In genomic region chr13:41006296-41006695, GRCh38 we compare ENCODE assay signal across 13 cellular contexts. TPM values are rescaled to one million over a fixed set of nuclear protein-coding genes. Genes with fewer than 3 reads are reported as not detected.
DNase-seq lines count a peak whose midpoint lies in the region; ATAC-seq, FAIRE-seq and TF ChIP-seq lines count a peak whose summit lies in the region.
"Had no signal": no experiment of that assay in that cellular context is flagged by ENCODE, and none has a peak within 500 bp of the region (broad histone marks: within the 10 kb centered on the region; RNA-seq: fewer than 3 reads in every experiment).

No MANE protein-coding gene starts in this region.

- TF ChIP-seq RAD21 in K562 (CRISPR knock-in tag; conservative IDR thresholded peaks at IDR 0.05 in 1 of 2, IDR thresholded peaks at IDR 0.05 in 1 of 2) = no peak

- peak overlapping the region; percentile 50 for H3K4me3 ChIP-seq in NB4 (ENCODE audit: low read depth, low read length)
- no peak overlapping the region for H3K4me3 ChIP-seq in K562
- H3K4me3 ChIP-seq: neural progenitor cell had no signal

- ATAC-seq in K562 (peak; percentile 71), HG03175 (IDR thresholded peaks at IDR 0.05; ENCODE audit: unreplicated experiment) (no peak), GM21367 (IDR thresholded peaks at IDR 0.05; ENCODE audit: unreplicated experiment) (no peak)
- ATAC-seq in stimulated activated effector memory CD8-positive, alpha-beta T cell treated with anti-CD3 and anti-CD28 coated beads, Interleukin-12 subunit alpha, Interleukin-12 subunit beta, amount 100 ng/mL, for 72 hours = no peak

- no peak overlapping the region for H2AFZ ChIP-seq in K562 (ENCODE audit: low read depth, low read length)
- H2AFZ ChIP-seq: neural progenitor cell had no signal

- H3K36me3 Mint-ChIP-seq in activated T-cell treated with anti-CD3 and anti-CD28 coated beads, Interleukin-2, amount 50 U/mL, for 24 hours (ENCODE audit: low read depth) = peaks cover 33% of the 10 kb centered on the region
- peaks cover 32% of the 10 kb centered on the region for H3K36me3 Mint-ChIP-seq in stimulated activated effector memory CD8-positive, alpha-beta T cell treated with anti-CD3 and anti-CD28 coated beads, Interleukin-12 subunit alpha, Interleukin-12 subunit beta, amount 100 ng/mL, for 72 hours
- H3K36me3 Mint-ChIP-seq: neural progenitor cell had no signal

- peaks cover 23% of the 10 kb centered on the region; the same call in 2 of the 3 replicates for H3K36me3 ChIP-seq in K562 (ENCODE audit: control insufficient read depth, insufficient read depth, low read length)
- H3K36me3 ChIP-seq: neural progenitor cell had no signal

- intact Hi-C loops in K562 (cut with micrococcal nuclease) = no loop called here

- H3K79me2 ChIP-seq in K562 (ENCODE audit: control insufficient read depth, insufficient read depth, low read length) = peaks cover 100% of the 10 kb centered on the region

- CTCF ChIA-PET in K562 (lab: Yijun Ruan, JAX; ENCODE audit: low intra/inter-chr PET ratio) = no interaction called here

- H3K4me2 ChIP-seq in K562 (ENCODE audit: insufficient read depth, low read length) = peak overlapping the region; percentile 68

- 0% methylated on average over 3 of the region's 3 CpGs for WGBS in K562 (ENCODE audit: insufficient coverage, low coverage, missing lambda C conversion rate)

- TF ChIP-seq CTCF in NB4 (IDR thresholded peaks at IDR 0.05; ENCODE audit: low read depth, low read length) (no peak), K562 (IDR thresholded peaks at IDR 0.05 in 2 of 3, conservative IDR thresholded peaks at IDR 0.05 in 1 of 3; ENCODE audit: insufficient read depth in 2 of 3, low read depth in 1 of 3, low read length in 3 of 3) (no peak)

- peak overlapping the region; percentile 71 for H3K27ac ChIP-seq in K562 (ENCODE audit: extremely low read depth, low read depth, low read length)
- H3K27ac ChIP-seq: neural progenitor cell had no signal

- in situ Hi-C loops in K562 (cut with MboI) = no loop called here

- H4K20me1 ChIP-seq in K562 (replicated peaks; ENCODE audit: control insufficient read depth, insufficient read depth, low read length) = no peaks in the 10 kb centered on the region

- peak overlapping the region; percentile 95 for H3K27ac Mint-ChIP-seq in activated T-cell treated with anti-CD3 and anti-CD28 coated beads, Interleukin-2, amount 50 U/mL, for 24 hours
- peak overlapping the region; percentile 90 for H3K27ac Mint-ChIP-seq in stimulated activated effector memory CD8-positive, alpha-beta T cell treated with anti-CD3 and anti-CD28 coated beads, Interleukin-12 subunit alpha, Interleukin-12 subunit beta, amount 100 ng/mL, for 72 hours
- H3K27ac Mint-ChIP-seq: neural progenitor cell had no signal

- H3K9ac ChIP-seq in K562 (ENCODE audit: insufficient read depth in 1 of 2, low read depth in 2 of 2, low read length in 2 of 2) = peak overlapping the region in 1 of 2 experiments; percentile 63; a peak in 2 of 4 replicates
- H3K9ac ChIP-seq: neural progenitor cell had no signal

- peak; percentile 6 for TF ChIP-seq POLR2A in NB4 (IDR thresholded peaks at IDR 0.05; ENCODE audit: extremely low read depth, insufficient read length)
- no peak for TF ChIP-seq POLR2A in K562 (conservative IDR thresholded peaks at IDR 0.05)

- TF ChIP-seq EP300 in K562 (IDR thresholded peaks at IDR 0.05; ENCODE audit: low read length) = no peak

- H3K9me1 ChIP-seq in K562 (ENCODE audit: control insufficient read depth, insufficient read depth, low read length) = no peaks in the 10 kb centered on the region

- POLR2A ChIA-PET in K562 (lab: Yijun Ruan, JAX) = interaction anchor here (0.7 to 0.9 kb wide), 2 partner anchors 14 to 49 kb away, joined by 3 read pairs; no protein-coding TSS in a partner anchor

- peaks cover 75% of the 10 kb centered on the region for H3K4me1 Mint-ChIP-seq in activated T-cell treated with anti-CD3 and anti-CD28 coated beads, Interleukin-2, amount 50 U/mL, for 24 hours (ENCODE audit: low read depth)
- H3K4me1 Mint-ChIP-seq in stimulated activated effector memory CD8-positive, alpha-beta T cell treated with anti-CD3 and anti-CD28 coated beads, Interleukin-12 subunit alpha, Interleukin-12 subunit beta, amount 100 ng/mL, for 72 hours = peaks cover 59% of the 10 kb centered on the region

- H3K4me1 ChIP-seq in K562 (replicated peaks in 1 of 2; ENCODE audit: control insufficient read depth in 2 of 2, insufficient read depth in 2 of 2, low read length in 2 of 2) = peaks cover 4 to 47% of the 10 kb centered on the region in 2 experiments

- DNase-seq in activated T-cell treated with anti-CD3 and anti-CD28 coated beads, Interleukin-2, amount 50 U/mL, for 24 hours = no peak
- no peak for DNase-seq in activated T-cell treated with anti-CD3 and anti-CD28 coated beads for 4 hours
- DNase-seq in NB4 (ENCODE audit: low read depth) = no peak
- peak in 2 of 4 experiments; percentile 21 to 54 for DNase-seq in K562 (ENCODE audit: extremely low read depth in 1 of 4, low spot score in 3 of 4)
- no peak for DNase-seq in stimulated activated effector memory CD8-positive, alpha-beta T cell treated with anti-CD3 and anti-CD28 coated beads, Interleukin-12 subunit alpha, Interleukin-12 subunit beta, amount 100 ng/mL, for 72 hours (ENCODE audit: low spot score in 2 of 2)
- no peak for DNase-seq in NCI-H446 treated with DMSO at 0.1 percent for 48 hours (lab: John Stamatoyannopoulos, UW)
- DNase-seq: cortex of kidney, MV-4-11, NCI-H446, SHP77 had no signal

- peak; percentile 73 for FAIRE-seq in K562 (lab: Jason Lieb, UNC)

- no peaks in the 10 kb centered on the region for H3K27me3 ChIP-seq in K562 (ENCODE audit: control insufficient read depth in 2 of 2, insufficient read depth in 2 of 2, low read length in 2 of 2)
- H3K27me3 ChIP-seq: neural progenitor cell had no signal

- no peaks in the 10 kb centered on the region for H3K27me3 Mint-ChIP-seq in activated T-cell treated with anti-CD3 and anti-CD28 coated beads, Interleukin-2, amount 50 U/mL, for 24 hours

- H3K4me3 Mint-ChIP-seq in activated T-cell treated with anti-CD3 and anti-CD28 coated beads, Interleukin-2, amount 50 U/mL, for 24 hours = peak overlapping the region; percentile 30
- peak overlapping the region; percentile 67 for H3K4me3 Mint-ChIP-seq in stimulated activated effector memory CD8-positive, alpha-beta T cell treated with anti-CD3 and anti-CD28 coated beads, Interleukin-12 subunit alpha, Interleukin-12 subunit beta, amount 100 ng/mL, for 72 hours
- H3K4me3 Mint-ChIP-seq: neural progenitor cell had no signal

- H3K9me3 ChIP-seq in K562 (replicated peaks; ENCODE audit: control insufficient read depth, insufficient read depth, low read depth, low read length) = peaks cover 4% of the 10 kb centered on the region; the same call in 1 of the 2 replicates

- BruUV-seq in K562 (replicated peaks; lab: Mats Ljungman, UMichigan) = no TSS peak

- H3K9me3 Mint-ChIP-seq in activated T-cell treated with anti-CD3 and anti-CD28 coated beads, Interleukin-2, amount 50 U/mL, for 24 hours = no peaks in the 10 kb centered on the region
- H3K9me3 Mint-ChIP-seq in stimulated activated effector memory CD8-positive, alpha-beta T cell treated with anti-CD3 and anti-CD28 coated beads, Interleukin-12 subunit alpha, Interleukin-12 subunit beta, amount 100 ng/mL, for 72 hours = no peaks in the 10 kb centered on the region
- H3K9me3 Mint-ChIP-seq: neural progenitor cell had no signal

TF ChIP-seq in K562, 482 proteins besides CTCF, POLR2A, EP300 and RAD21 (continues in another document):
- TF ChIP-seq ZNF444 (CRISPR knock-in tag; IDR thresholded peaks at IDR 0.05) = no peak

RNA-seq across cellular contexts. Expression of gene ELF1, which starts 12.8 kb away (rescaled TPM):
- total RNA-seq in K562 (2011; cell fraction: chromatin; rRNA removed; ENCODE audit: low replicate concordance) = 23.9 and 37.6 TPM in 2 replicates
- 21.8 and 23.3 TPM in 2 replicates for total RNA-seq in K562 (2011; cell fraction: nucleolus; rRNA removed)
- 22.6 and 28.2 TPM in 2 replicates for total RNA-seq in K562 (2011; cell fraction: nucleoplasm; rRNA removed)
- 25.3 and 27.6 TPM in 2 replicates for total RNA-seq in K562 (2014; rRNA removed)
- total RNA-seq in K562 (2014; rRNA removed; fragmentation: Illumina TruSeq; extraction: Trizol) = 33.4 and 42.4 TPM in 2 replicates
- total RNA-seq in K562 (2015; rRNA removed; fragmentation: Illumina TruSeq; extraction: Trizol) = 27.6 and 30.4 TPM in 2 replicates
- total RNA-seq in K562 (2021) = 37.5 and 46.6 TPM in 2 replicates
- 35.2 and 35.5 TPM in 2 replicates for polyA plus RNA-seq in K562 (2011; rRNA removed)
- polyA plus RNA-seq in K562 (2011; cell fraction: cytosol; rRNA removed) = 21.9 and 24.0 TPM in 2 replicates
- polyA plus RNA-seq in K562 (2011; cell fraction: nucleus; rRNA removed) = 18.7 and 20.7 TPM in 2 replicates
- 32.5 and 37.9 TPM in 2 replicates for polyA plus RNA-seq in K562 (2012)
- polyA plus RNA-seq in K562 (2014; fragmentation: Illumina TruSeq; extraction: Trizol) = 51.2 and 54.4 TPM in 2 replicates
- 10 to 100 TPM; 30.4 to 36.8 TPM for polyA plus RNA-seq in K562 (2014; fragmentation: Nextera tagmentation; extraction: Ambion mirVana)
- polyA plus RNA-seq in K562 (2014; rRNA removed) = 24.7 and 27.6 TPM in 2 replicates
- polyA minus RNA-seq in K562 (2011; rRNA and poly(A)+ RNA removed) = 52.2 and 62.7 TPM in 2 replicates
- polyA minus RNA-seq in K562 (2011; cell fraction: cytosol; rRNA and poly(A)+ RNA removed) = 18.8 and 29.8 TPM in 2 replicates
- polyA minus RNA-seq in K562 (2011; cell fraction: nucleus; rRNA and poly(A)+ RNA removed) = 23.0 and 28.3 TPM in 2 replicates

RNA-seq across cellular contexts. Expression of gene WBP4, which starts 55.0 kb away (rescaled TPM):
- 1.9 and 5.9 TPM in 2 replicates for total RNA-seq in K562 (2011; cell fraction: chromatin; rRNA removed; ENCODE audit: low replicate concordance)
- total RNA-seq in K562 (2011; cell fraction: nucleolus; rRNA removed) = 1.5 and 1.6 TPM in 2 replicates
- total RNA-seq in K562 (2011; cell fraction: nucleoplasm; rRNA removed) = 2.6 and 4.3 TPM in 2 replicates
- 6.4 and 6.9 TPM in 2 replicates for total RNA-seq in K562 (2014; rRNA removed)
- 8.8 and 10.0 TPM in 2 replicates for total RNA-seq in K562 (2014; rRNA removed; fragmentation: Illumina TruSeq; extraction: Trizol)
- 8.3 and 8.4 TPM in 2 replicates for total RNA-seq in K562 (2015; rRNA removed; fragmentation: Illumina TruSeq; extraction: Trizol)
- total RNA-seq in K562 (2021) = 4.2 and 5.6 TPM in 2 replicates
- polyA plus RNA-seq in K562 (2011; rRNA removed) = 4.7 and 7.9 TPM in 2 replicates
- polyA plus RNA-seq in K562 (2011; cell fraction: cytosol; rRNA removed) = 0.70 and 1.5 TPM in 2 replicates
- 2.5 and 3.2 TPM in 2 replicates for polyA plus RNA-seq in K562 (2011; cell fraction: nucleus; rRNA removed)
- polyA plus RNA-seq in K562 (2012) = 6.2 and 6.7 TPM in 2 replicates
- 11.3 and 12.2 TPM in 2 replicates for polyA plus RNA-seq in K562 (2014; fragmentation: Illumina TruSeq; extraction: Trizol)
- polyA plus RNA-seq in K562 (2014; fragmentation: Nextera tagmentation; extraction: Ambion mirVana) = 1 to 10 TPM; 5.5 to 6.1 TPM
- polyA plus RNA-seq in K562 (2014; rRNA removed) = 10.0 and 11.2 TPM in 2 replicates
- polyA minus RNA-seq in K562 (2011; rRNA and poly(A)+ RNA removed) = 3.2 and 3.5 TPM in 2 replicates
- polyA minus RNA-seq in K562 (2011; cell fraction: cytosol; rRNA and poly(A)+ RNA removed) = 1.9 and 2.6 TPM in 2 replicates
- polyA minus RNA-seq in K562 (2011; cell fraction: nucleus; rRNA and poly(A)+ RNA removed) = 2.4 and 4.1 TPM in 2 replicates
